In the genomic region with DNA sequence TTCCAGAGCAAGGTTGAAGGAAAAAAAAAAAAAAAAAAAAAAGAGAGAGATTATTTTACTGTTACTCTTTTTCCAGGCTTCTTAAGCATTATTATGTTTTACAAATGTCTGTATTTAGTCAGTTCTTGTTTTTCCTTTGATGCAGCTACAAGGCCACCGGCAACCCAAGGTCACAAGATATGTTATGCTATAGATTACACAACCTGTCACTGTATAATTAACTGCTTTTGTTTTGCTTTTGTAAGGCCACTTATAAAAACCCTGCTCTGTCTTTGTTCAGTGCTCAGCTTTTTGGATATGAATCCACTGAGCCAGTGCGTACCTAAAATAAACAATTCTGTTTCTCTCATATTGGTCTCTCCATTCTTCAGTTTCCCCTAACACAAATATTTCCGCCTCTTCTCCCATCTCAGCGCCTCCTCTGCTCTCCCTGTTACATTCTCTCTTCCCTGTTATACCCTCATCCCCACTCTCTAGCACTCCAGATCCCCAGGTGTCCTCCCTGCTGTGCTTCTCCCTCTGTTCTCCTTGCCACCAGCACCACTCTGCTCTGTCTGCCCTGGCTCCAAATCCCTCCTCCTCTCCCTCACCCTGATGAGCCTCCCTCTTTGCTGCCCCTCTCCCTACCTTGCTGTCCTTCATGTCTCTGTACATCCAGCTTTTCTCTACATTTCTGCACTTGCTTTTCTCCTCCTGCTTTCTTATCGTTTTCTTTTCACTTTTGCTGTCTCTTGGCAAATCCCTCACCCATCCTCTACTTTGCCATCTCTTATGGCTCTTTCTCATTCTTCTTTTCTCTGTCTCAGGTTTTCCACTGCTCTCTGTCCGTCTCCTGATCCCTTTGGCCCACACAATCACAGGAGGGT, we compare ENCODE assay signal across 8 cellular contexts. TPM values are rescaled to one million over a fixed set of nuclear protein-coding genes. Genes with fewer than 3 reads are reported as not detected.
DNase-seq lines count a peak whose midpoint lies in the region; TF ChIP-seq lines count a peak whose summit lies in the region.
"Not testable (repeated sequence)": the region's sequence is repeated elsewhere in the genome, so short reads cannot be mapped to it uniquely, and the experiment has no call there.

No MANE protein-coding gene starts in this region.

- H3K27me3 ChIP-seq in GM06990 (replicated peaks; ENCODE audit: control insufficient read depth, insufficient read depth, low read length); esophagus muscularis mucosa; vagina: not testable (repeated sequence)

- peaks cover 23% of the 10 kb centered on the region for H3K4me1 Mint-ChIP-seq in T-helper 1 cell treated with Interleukin-12 subunit alpha and Interleukin-12 subunit beta and Interleukin-4 antibody, amounts not matched to agents 30 μg/mL and 1 μg/mL, for 36 hours (ENCODE audit: low read depth)

- TF ChIP-seq EP300 in esophagus muscularis mucosa (IDR thresholded peaks at IDR 0.05), result not testable (repeated sequence)

- DNase-seq in GM06990 (ENCODE audit: extremely low read depth, insufficient read length); esophagus muscularis mucosa (ENCODE audit: extremely low spot score); vagina (ENCODE audit: extremely low spot score in 2 of 2): not testable (repeated sequence)
- DNase-seq in NCI-H146 (lab: John Stamatoyannopoulos, UW) (peak; percentile 56), astrocyte of the hippocampus (ENCODE audit: low read depth, low spot score) (peak; percentile 19), lung microvascular endothelial cell (ENCODE audit: low read depth in 2 of 2) (peak; percentile 2 to 16), retina (peak; percentile 33)

- H3K27me3 Mint-ChIP-seq in T-helper 1 cell treated with Interleukin-12 subunit alpha and Interleukin-12 subunit beta and Interleukin-4 antibody, amounts not matched to agents 30 μg/mL and 1 μg/mL, for 36 hours (ENCODE audit: low read depth), result not testable (repeated sequence)

- not testable (repeated sequence) for H3K9me3 ChIP-seq in esophagus muscularis mucosa, vagina

- TF ChIP-seq POLR2A in esophagus muscularis mucosa (IDR thresholded peaks at IDR 0.05; ENCODE audit: low read depth); vagina (IDR thresholded peaks at IDR 0.05): not testable (repeated sequence)

- H3K9me3 Mint-ChIP-seq in T-helper 1 cell treated with Interleukin-12 subunit alpha and Interleukin-12 subunit beta and Interleukin-4 antibody, amounts not matched to agents 30 μg/mL and 1 μg/mL, for 36 hours, result peaks cover 19% of the 10 kb centered on the region

- peaks cover 12 to 48% (median 42%) of the 10 kb centered on the region in 4 donors for H3K4me1 ChIP-seq in esophagus muscularis mucosa
- peaks cover 19% of the 10 kb centered on the region for H3K4me1 ChIP-seq in vagina

- peak overlapping the region; percentile 97 for H3K4me3 Mint-ChIP-seq in T-helper 1 cell treated with Interleukin-12 subunit alpha and Interleukin-12 subunit beta and Interleukin-4 antibody, amounts not matched to agents 30 μg/mL and 1 μg/mL, for 36 hours

- not testable (repeated sequence) for H3K36me3 ChIP-seq in GM06990 (ENCODE audit: control insufficient read depth, insufficient read depth, low read length); esophagus muscularis mucosa; vagina

- H3K27ac Mint-ChIP-seq in T-helper 1 cell treated with Interleukin-12 subunit alpha and Interleukin-12 subunit beta and Interleukin-4 antibody, amounts not matched to agents 30 μg/mL and 1 μg/mL, for 36 hours, result peak overlapping the region; percentile 88

- H3K4me3 ChIP-seq in GM06990 (replicated peaks; ENCODE audit: low read depth, low read length) (peak overlapping the region; percentile 84), esophagus muscularis mucosa (peak overlapping the region; percentile 64 to 82 (median 68)), vagina (peak overlapping the region; percentile 55 to 78)

- WGBS in esophagus muscularis mucosa, result 11% methylated on average over 6 of the region's 6 CpGs

- intact Hi-C loops in esophagus muscularis mucosa (cut with DNase I); vagina (cut with DNase I): not testable (repeated sequence)

- not testable (repeated sequence) for TF ChIP-seq CTCF in GM06990 (IDR thresholded peaks at IDR 0.05; ENCODE audit: insufficient read depth, low read length, poor library complexity, severe bottlenecking); esophagus muscularis mucosa (IDR thresholded peaks at IDR 0.05); vagina (IDR thresholded peaks at IDR 0.05)

- H3K27ac ChIP-seq in esophagus muscularis mucosa (replicated peaks in 1 of 4) (peak overlapping the region; percentile 85 to 94 (median 93)), vagina (peak overlapping the region; percentile 98)

- H3K36me3 Mint-ChIP-seq in T-helper 1 cell treated with Interleukin-12 subunit alpha and Interleukin-12 subunit beta and Interleukin-4 antibody, amounts not matched to agents 30 μg/mL and 1 μg/mL, for 36 hours (ENCODE audit: low read depth), result peaks cover 32% of the 10 kb centered on the region

RNA-seq across cellular contexts. Expression of a gene that starts 45.7 kb away (rescaled TPM):
- 1 to 10 TPM; 7.3 to 9.6 (median 7.6) TPM for total RNA-seq in esophagus muscularis mucosa
- total RNA-seq in lung microvascular endothelial cell, result 8.5 and 8.7 TPM in 2 replicates
- 6.1 TPM for total RNA-seq in vagina

RNA-seq across cellular contexts. Expression of a gene that starts 51.0 kb away (rescaled TPM):
- total RNA-seq in esophagus muscularis mucosa (10 to 100 TPM; 29.7 to 55.6 (median 34.1) TPM), lung microvascular endothelial cell (19.4 and 30.6 TPM in 2 replicates), vagina (78.6 TPM)
